ENCODE assay signal across 1 cellular context in genomic region chr10:31041011-31041410, GRCh38.
TF ChIP-seq lines count a peak whose summit lies in the region.

No MANE protein-coding gene starts in this region.

TF ChIP-seq in IMR-90, 13 proteins besides CTCF, POLR2A, EP300 and RAD21 (continued from another document):
- TF ChIP-seq, protein P1, sequence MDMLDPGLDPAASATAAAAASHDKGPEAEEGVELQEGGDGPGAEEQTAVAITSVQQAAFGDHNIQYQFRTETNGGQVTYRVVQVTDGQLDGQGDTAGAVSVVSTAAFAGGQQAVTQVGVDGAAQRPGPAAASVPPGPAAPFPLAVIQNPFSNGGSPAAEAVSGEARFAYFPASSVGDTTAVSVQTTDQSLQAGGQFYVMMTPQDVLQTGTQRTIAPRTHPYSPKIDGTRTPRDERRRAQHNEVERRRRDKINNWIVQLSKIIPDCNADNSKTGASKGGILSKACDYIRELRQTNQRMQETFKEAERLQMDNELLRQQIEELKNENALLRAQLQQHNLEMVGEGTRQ (IDR thresholded peaks at IDR 0.05; ENCODE audit: low read depth, low read length): no peak
